16 cellular contexts compared by ENCODE assay signal in genomic region chr19:13083008-13083404, GRCh38. TPM values are rescaled to one million over a fixed set of nuclear protein-coding genes. Genes with fewer than 3 reads are reported as not detected.
DNase-seq lines count a peak whose midpoint lies in the region; ATAC-seq and TF ChIP-seq lines count a peak whose summit lies in the region.
"Had no signal": no experiment of that assay in that cellular context is flagged by ENCODE, and none has a peak within 500 bp of the region (broad histone marks: within the 10 kb centered on the region; RNA-seq: fewer than 3 reads in every experiment).

No MANE protein-coding gene starts in this region.

- H3K36me3 Mint-ChIP-seq in WTC11 (no peaks in the 10 kb centered on the region), glutamatergic neuron (ENCODE audit: unreplicated experiment) (no peaks in the 10 kb centered on the region)
- H3K36me3 Mint-ChIP-seq in CD4-positive, alpha-beta memory T cell: no peaks in the 10 kb centered on the region
- H3K36me3 Mint-ChIP-seq: natural killer cell had no signal

- H3K9me3 ChIP-seq in A673 (ENCODE audit: low read depth, low read length, poor library complexity, severe bottlenecking) (no peaks in the 10 kb centered on the region), psoas muscle (no peaks in the 10 kb centered on the region)
- no peaks in the 10 kb centered on the region for H3K9me3 ChIP-seq in CD4-positive, alpha-beta memory T cell (ENCODE audit: control insufficient read depth in 1 of 2, low read length in 2 of 2)
- H3K9me3 ChIP-seq: spleen, thyroid gland had no signal

- CTCF ChIA-PET in A673 (lab: Charles Lee) (interaction anchor here (1.4 kb wide), 1 partner anchor 11 kb away, joined by 3 read pairs; no protein-coding TSS in a partner anchor), WTC11 (lab: Charles Lee) (interaction anchor here (1.0 to 20.5 kb wide), 8 partner anchors 8 to 118 kb away, joined by 3 to 294 read pairs (median 12); no protein-coding TSS in a partner anchor)
- CTCF ChIA-PET in CD4-positive, alpha-beta memory T cell (lab: Charles Lee; ENCODE audit: partially characterized antibody): interaction anchor here (1.0 kb wide), 1 partner anchor 22 kb away, joined by 3 read pairs; no protein-coding TSS in a partner anchor

- BruUV-seq in A673 (replicated peaks; lab: Mats Ljungman, UMichigan): no TSS peak

- H3K9me3 Mint-ChIP-seq in WTC11: no peaks in the 10 kb centered on the region
- peaks cover 11% of the 10 kb centered on the region for H3K9me3 Mint-ChIP-seq in glutamatergic neuron (ENCODE audit: unreplicated experiment)
- no peaks in the 10 kb centered on the region for H3K9me3 Mint-ChIP-seq in CD4-positive, alpha-beta memory T cell
- H3K9me3 Mint-ChIP-seq: endodermal cell, natural killer cell had no signal

- H3K27ac Mint-ChIP-seq in WTC11 (no peak overlapping the region), glutamatergic neuron (ENCODE audit: unreplicated experiment) (peak overlapping the region; percentile 95)
- no peak overlapping the region for H3K27ac Mint-ChIP-seq in CD4-positive, alpha-beta memory T cell
- H3K27ac Mint-ChIP-seq: endodermal cell, natural killer cell, progenitor cell of endocrine pancreas had no signal

- 51 to 56% (median 53%) methylated on average over 7 of the region's 7 CpGs for WGBS in psoas muscle, 3 donors

- DNase-seq in A673 (ENCODE audit: low spot score) (no peak), WTC11 (ENCODE audit: low spot score) (no peak), glutamatergic neuron (no peak), psoas muscle (no peak)
- DNase-seq in activated CD8-positive, alpha-beta memory T cell treated with anti-CD3 and anti-CD28 coated beads for 24 hours: no peak
- no peak for DNase-seq in CD4-positive, alpha-beta memory T cell
- DNase-seq: activated effector memory CD4-positive, alpha-beta T cell treated with anti-CD3 and anti-CD28 coated beads, Interleukin-2, amount 50 U/mL, for 16 hours; natural killer cell; NCI-H524 treated with DMSO at 0.1 percent for 48 hours; spleen; T-helper 1 cell; thyroid gland had no signal

- H3K27ac ChIP-seq in A673 (ENCODE audit: low read depth, low read length, poor library complexity, severe bottlenecking) (peak overlapping the region; percentile 29), psoas muscle (peak overlapping the region; percentile 58)
- H3K27ac ChIP-seq in CD4-positive, alpha-beta memory T cell (ENCODE audit: low read depth, low read length): no peak overlapping the region
- H3K27ac ChIP-seq: spleen had no signal

- H3K27me3 Mint-ChIP-seq in WTC11 (ENCODE audit: low read depth) (peaks cover 13% of the 10 kb centered on the region), glutamatergic neuron (ENCODE audit: unreplicated experiment) (peaks cover 17% of the 10 kb centered on the region)
- peaks cover 0 to 3% of the 10 kb centered on the region in 2 donors for H3K27me3 Mint-ChIP-seq in CD4-positive, alpha-beta memory T cell

- H3K4me1 ChIP-seq in A673 (ENCODE audit: insufficient read depth, low read length, poor library complexity, severe bottlenecking) (peaks cover 21% of the 10 kb centered on the region), psoas muscle (peaks cover 33% of the 10 kb centered on the region)
- H3K4me1 ChIP-seq in CD4-positive, alpha-beta memory T cell (ENCODE audit: insufficient read depth, low read length): peaks cover 8% of the 10 kb centered on the region

- peaks cover 2% of the 10 kb centered on the region for H3K36me3 ChIP-seq in A673 (ENCODE audit: insufficient read depth, low read length, poor library complexity, severe bottlenecking)
- peaks cover 0 to 74% of the 10 kb centered on the region in 2 donors for H3K36me3 ChIP-seq in psoas muscle (ENCODE audit: insufficient read depth in 1 of 2, low read depth in 1 of 2)
- H3K36me3 ChIP-seq in CD4-positive, alpha-beta memory T cell (ENCODE audit: insufficient read depth, low read length): no peaks in the 10 kb centered on the region

- TF ChIP-seq CTCF in A673 (conservative IDR thresholded peaks at IDR 0.05; ENCODE audit: low read depth, low read length) (no peak), WTC11 (IDR thresholded peaks at IDR 0.05) (no peak), glutamatergic neuron (IDR thresholded peaks at IDR 0.05; ENCODE audit: partially characterized antibody, unreplicated experiment) (no peak), psoas muscle (IDR thresholded peaks at IDR 0.05) (no peak)

- H3K4me3 ChIP-seq in A673 (ENCODE audit: low read depth, low read length, poor library complexity, severe bottlenecking) (no peak overlapping the region), psoas muscle (no peak overlapping the region)
- H3K4me3 ChIP-seq in CD4-positive, alpha-beta memory T cell (ENCODE audit: low read length in 2 of 2): no peak overlapping the region
- H3K4me3 ChIP-seq: spleen, thyroid gland had no signal

- H3K4me3 Mint-ChIP-seq in WTC11 (peak overlapping the region; percentile 40; the same call in 1 of the 2 replicates), glutamatergic neuron (ENCODE audit: unreplicated experiment) (peak overlapping the region; percentile 71)
- no peak overlapping the region for H3K4me3 Mint-ChIP-seq in CD4-positive, alpha-beta memory T cell
- H3K4me3 Mint-ChIP-seq: endodermal cell, natural killer cell had no signal

- ATAC-seq in WTC11 (no peak), psoas muscle (no peak), HG03571 (IDR thresholded peaks at IDR 0.05; ENCODE audit: unreplicated experiment) (no peak), HG03108 (IDR thresholded peaks at IDR 0.05; ENCODE audit: unreplicated experiment) (no peak)
- ATAC-seq: natural killer cell had no signal

- intact Hi-C loops in A673 (cut with micrococcal nuclease; ENCODE audit: unreplicated experiment) (no loop called here), psoas muscle (cut with DNase I) (no loop called here)
- intact Hi-C loops in CD4-positive, alpha-beta memory T cell (cut with micrococcal nuclease): no loop called here

- no peaks in the 10 kb centered on the region for H3K27me3 ChIP-seq in A673 (replicated peaks; ENCODE audit: insufficient read depth, low read depth, low read length, poor library complexity)
- H3K27me3 ChIP-seq in psoas muscle (ENCODE audit: insufficient read depth in 3 of 3, low read length in 2 of 3): no peaks in the 10 kb centered on the region
- H3K27me3 ChIP-seq in CD4-positive, alpha-beta memory T cell (ENCODE audit: insufficient read depth, low read length): no peaks in the 10 kb centered on the region
- H3K27me3 ChIP-seq: spleen, thyroid gland had no signal

- H3K4me1 Mint-ChIP-seq in WTC11 (peaks cover 31% of the 10 kb centered on the region), glutamatergic neuron (ENCODE audit: low read depth, unreplicated experiment) (peaks cover 35% of the 10 kb centered on the region)
- H3K4me1 Mint-ChIP-seq in CD4-positive, alpha-beta memory T cell: peaks cover 0 to 9% (median 5%) of the 10 kb centered on the region in 4 donors
- H3K4me1 Mint-ChIP-seq: natural killer cell had no signal

- POLR2A ChIA-PET in A673 (lab: Charles Lee; ENCODE audit: low non-redundant PET): interaction anchor here (0.6 kb wide), 1 partner anchor 255 kb away, joined by 3 read pairs; no protein-coding TSS in a partner anchor
- POLR2A ChIA-PET in WTC11 (lab: Charles Lee): interaction anchor here (1.1 kb wide), 1 partner anchor 21 kb away, joined by 3 read pairs; no protein-coding TSS in a partner anchor
- POLR2A ChIA-PET in CD4-positive, alpha-beta memory T cell (lab: Charles Lee; ENCODE audit: partially characterized antibody): no interaction called here

TF ChIP-seq in WTC11, 78 proteins besides CTCF, POLR2A, EP300 and RAD21 (continues in another document):
- TF ChIP-seq ZMAT4 (CRISPR knock-in tag; IDR thresholded peaks at IDR 0.05): no peak
- TF ChIP-seq E2F4 (CRISPR knock-in tag; IDR thresholded peaks at IDR 0.05; ENCODE audit: borderline replicate concordance, low read depth): no peak

RNA-seq across cellular contexts. Expression of gene LYL1, which starts 19.7 kb away (rescaled TPM):
- total RNA-seq in A673 (2021) (not detected in 2 replicates), WTC11 (2021) (0.60 to 1.2 TPM (median 0.66 TPM) in 3 replicates), glutamatergic neuron (ENCODE audit: unreplicated experiment) (1.3 TPM), psoas muscle (1 to 10 TPM; 2.1 to 4.6 (median 3.2) TPM)
- polyA plus RNA-seq in psoas muscle: 1 to 10 TPM; 1.1 to 3.4 (median 1.1) TPM
- total RNA-seq in CD4-positive, alpha-beta memory T cell: 10 to 100 TPM; 16.1 to 16.9 TPM
- polyA plus RNA-seq in CD4-positive, alpha-beta memory T cell: 1 to 10 TPM; 2.3 to 9.4 TPM

RNA-seq across cellular contexts. Expression of gene TRMT1, which starts 33.5 kb away (rescaled TPM):
- total RNA-seq in A673 (2021): 85.7 and 109 TPM in 2 replicates
- 84.0 to 106 TPM (median 86.0 TPM) in 3 replicates for total RNA-seq in WTC11 (2021)
- total RNA-seq in glutamatergic neuron (ENCODE audit: unreplicated experiment): 29.2 TPM
- 10 to 100 TPM; 31.6 to 45.3 (median 35.1) TPM for total RNA-seq in psoas muscle
- polyA plus RNA-seq in psoas muscle: 10 to 100 TPM; 42.3 to 87.1 (median 45.4) TPM
- total RNA-seq in CD4-positive, alpha-beta memory T cell: 10 to 100 TPM; 70.6 to 78.4 TPM
- polyA plus RNA-seq in CD4-positive, alpha-beta memory T cell: 10 to 100 TPM; 18.0 to 24.9 TPM

RNA-seq across cellular contexts. Expression of gene NACC1, which starts 35.1 kb away (rescaled TPM):
- total RNA-seq in A673 (2021) (119 and 126 TPM in 2 replicates), WTC11 (2021) (212 to 237 TPM (median 213 TPM) in 3 replicates), glutamatergic neuron (ENCODE audit: unreplicated experiment) (68.6 TPM), psoas muscle (10 to 100 TPM; 32.1 to 48.9 (median 37.9) TPM)
- polyA plus RNA-seq in psoas muscle: 10 to 100 TPM; 11.9 to 63.4 (median 45.8) TPM
- 10 to 100 TPM; 25.8 to 34.1 TPM for total RNA-seq in CD4-positive, alpha-beta memory T cell
- polyA plus RNA-seq in CD4-positive, alpha-beta memory T cell: 1 to 10 TPM in 1 of 2 donors, under 1 TPM in 1; 0.15 to 1.8 TPM

Comparison
In these comparisons a context has a peak if more than half of its experiments do, and no peak if none do; other contexts are left out.
1. H3K4me3 Mint-ChIP-seq: peak in WTC11 (single experiment) and glutamatergic neuron (single experiment); none in CD4-positive, alpha-beta memory T cell (0 of 8).